Comparison of ENCODE assay signal across 20 cellular contexts in the genomic region with DNA sequence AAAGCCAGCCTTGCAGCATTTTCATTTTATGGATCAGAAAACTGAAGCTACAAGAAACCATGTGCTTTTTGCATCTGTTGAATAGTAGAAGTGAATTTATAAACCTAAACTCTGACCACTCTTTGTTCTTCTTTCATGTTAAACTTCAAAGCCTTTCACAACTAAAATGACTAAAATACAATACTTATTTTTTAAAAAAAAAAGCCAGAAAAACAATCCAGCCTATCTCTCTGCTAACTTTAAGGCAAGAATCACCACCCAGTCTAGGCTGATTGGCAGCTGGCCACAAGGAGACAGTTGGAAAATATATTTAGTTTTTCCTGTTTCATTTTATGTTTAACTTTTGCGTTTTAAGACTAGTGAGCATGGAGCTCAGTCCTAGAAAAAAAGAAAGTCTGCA.
A peak's percentile ranks its signal among the peaks of the same experiment; 100 is the strongest.
DNase-seq lines count a peak whose midpoint lies in the region; TF ChIP-seq lines count a peak whose summit lies in the region.
"Had no signal": no experiment of that assay in that cellular context is flagged by ENCODE, and none has a peak within 500 bp of the region (broad histone marks: within the 10 kb centered on the region; RNA-seq: fewer than 3 reads in every experiment).

No MANE protein-coding gene starts in this region.

- no peaks in the 10 kb centered on the region for H3K27me3 Mint-ChIP-seq in H9 (ENCODE audit: low read depth)
- H3K27me3 Mint-ChIP-seq: dendritic cell treated with granulocyte-macrophage colony-stimulating factor and Interleukin-4, amounts not matched to agents 40 ng/mL and 50 ng/mL, for 4 days had no signal

- no peak overlapping the region for H3K4me3 Mint-ChIP-seq in H9
- H3K4me3 Mint-ChIP-seq: CD4-positive, CD25-positive, alpha-beta regulatory T cell; dendritic cell treated with granulocyte-macrophage colony-stimulating factor and Interleukin-4, amounts not matched to agents 40 ng/mL and 50 ng/mL, for 4 days; IgD-negative memory B cell had no signal

- H3K79me2 ChIP-seq in H9 (ENCODE audit: insufficient read depth, low read length) (no peaks in the 10 kb centered on the region), Loucy (ENCODE audit: insufficient read depth, low read length) (no peaks in the 10 kb centered on the region)

- no peak overlapping the region for H4K91ac ChIP-seq in H9 (ENCODE audit: insufficient read length, low read depth, low read length)

- no peak overlapping the region for H3K4me3 ChIP-seq in Loucy (ENCODE audit: low read length, poor library complexity, severe bottlenecking)
- H3K4me3 ChIP-seq in mesodermal cell (ENCODE audit: extremely low read depth, insufficient read depth, low read length, poor library complexity, severe bottlenecking): no peak overlapping the region
- H3K4me3 ChIP-seq in effector memory CD4-positive, alpha-beta T cell (ENCODE audit: insufficient read depth, low read depth, low read length, poor library complexity, severe bottlenecking): no peak overlapping the region
- H3K4me3 ChIP-seq: A549, esophagus squamous epithelium, sigmoid colon had no signal

- no peak overlapping the region for H3K4me2 ChIP-seq in H9 (ENCODE audit: insufficient read depth, insufficient read length, low read length)
- peak overlapping the region; percentile 18 for H3K4me2 ChIP-seq in Loucy (ENCODE audit: low read depth, low read length, poor library complexity, severe bottlenecking)
- H3K4me2 ChIP-seq: A549 had no signal

- H3K9me3 ChIP-seq in H9 (ENCODE audit: control insufficient read depth, low read depth, low read length) (no peaks in the 10 kb centered on the region), Loucy (ENCODE audit: insufficient read depth, low read depth, low read length) (no peaks in the 10 kb centered on the region), mesodermal cell (ENCODE audit: control insufficient read depth, low read length) (no peaks in the 10 kb centered on the region)
- no peaks in the 10 kb centered on the region for H3K9me3 ChIP-seq in effector memory CD4-positive, alpha-beta T cell (ENCODE audit: control insufficient read depth, low read length)
- H3K9me3 ChIP-seq: esophagus squamous epithelium, sigmoid colon had no signal

- H4K8ac ChIP-seq in H9 (replicated peaks; ENCODE audit: insufficient read length, low read depth, low read length): no peak overlapping the region

- no peak overlapping the region for H3K14ac ChIP-seq in H9 (ENCODE audit: insufficient read depth, low read length)

- no peak overlapping the region for H4K5ac ChIP-seq in H9 (ENCODE audit: insufficient read length, low read depth, low read length)

- H3K79me1 ChIP-seq in H9 (ENCODE audit: insufficient read depth, low read depth, low read length, poor library complexity, severe bottlenecking): no peaks in the 10 kb centered on the region

- H2AFZ ChIP-seq in H9 (ENCODE audit: low read length) (no peak overlapping the region), Loucy (ENCODE audit: low read length) (peak overlapping the region; percentile 45; the same call in 1 of the 2 replicates)

- no peak overlapping the region for H2BK120ac ChIP-seq in H9 (ENCODE audit: low read depth, low read length, poor library complexity, severe bottlenecking)

- H3K27me3 ChIP-seq in H9 (ENCODE audit: insufficient read depth, low read length) (no peaks in the 10 kb centered on the region), Loucy (ENCODE audit: insufficient read depth, low read length, poor library complexity, severe bottlenecking) (no peaks in the 10 kb centered on the region)
- no peaks in the 10 kb centered on the region for H3K27me3 ChIP-seq in effector memory CD4-positive, alpha-beta T cell (replicated peaks; ENCODE audit: control insufficient read depth, insufficient read depth, low read length, poor library complexity, severe bottlenecking)
- H3K27me3 ChIP-seq: esophagus squamous epithelium, sigmoid colon had no signal

- H3F3A ChIP-seq in Loucy (ENCODE audit: low read depth): no peaks in the 10 kb centered on the region

- H3K4me1 ChIP-seq in H9 (ENCODE audit: insufficient read depth, low read length) (peaks cover 2% of the 10 kb centered on the region; the same call in 1 of the 2 replicates), Loucy (ENCODE audit: insufficient read depth, low read length, poor library complexity, severe bottlenecking) (peaks cover 2% of the 10 kb centered on the region), mesodermal cell (ENCODE audit: control insufficient read depth, insufficient read depth, low read length, poor library complexity, severe bottlenecking) (peaks cover 9% of the 10 kb centered on the region)
- no peaks in the 10 kb centered on the region for H3K4me1 ChIP-seq in effector memory CD4-positive, alpha-beta T cell (ENCODE audit: control insufficient read depth, insufficient read depth, low read length, poor library complexity, severe bottlenecking)
- H3K4me1 ChIP-seq: A549, esophagus squamous epithelium had no signal

- no peak overlapping the region for H2BK5ac ChIP-seq in H9 (ENCODE audit: insufficient read length, low read length)

- no peak overlapping the region for H3T11ph ChIP-seq in H9 (ENCODE audit: low read length)

- H3K9ac ChIP-seq in H9 (ENCODE audit: extremely low read depth, insufficient read length, low read length): no peak overlapping the region
- no peak overlapping the region for H3K9ac ChIP-seq in Loucy (ENCODE audit: low read depth, low read length, poor library complexity, severe bottlenecking)

- peak overlapping the region in 2 of 3 experiments; percentile 85 to 96; a peak in 2 of 7 replicates for H3K27ac Mint-ChIP-seq in H9
- H3K27ac Mint-ChIP-seq: CD4-positive, CD25-positive, alpha-beta regulatory T cell; dendritic cell treated with granulocyte-macrophage colony-stimulating factor and Interleukin-4, amounts not matched to agents 40 ng/mL and 50 ng/mL, for 4 days; IgD-negative memory B cell had no signal

- H3K36me3 ChIP-seq in Loucy (ENCODE audit: insufficient read depth, low read length) (no peaks in the 10 kb centered on the region), mesodermal cell (ENCODE audit: control insufficient read depth, insufficient read depth, low read length) (no peaks in the 10 kb centered on the region)
- H3K36me3 ChIP-seq in effector memory CD4-positive, alpha-beta T cell (ENCODE audit: control insufficient read depth, insufficient read depth, low read length): no peaks in the 10 kb centered on the region
- H3K36me3 ChIP-seq: esophagus squamous epithelium, sigmoid colon had no signal

- H2BK20ac ChIP-seq in H9 (ENCODE audit: low read depth, low read length, poor library complexity, severe bottlenecking): no peak overlapping the region

- no peak overlapping the region for H2AK5ac ChIP-seq in H9 (ENCODE audit: insufficient read length, low read length)

- H3K23me2 ChIP-seq in H9 (ENCODE audit: insufficient read length, low read depth, low read length, poor library complexity, severe bottlenecking): no peaks in the 10 kb centered on the region

- H4K20me1 ChIP-seq in H9 (ENCODE audit: control insufficient read depth, insufficient read depth, insufficient read length) (no peaks in the 10 kb centered on the region), Loucy (ENCODE audit: insufficient read depth, low read length, poor library complexity, severe bottlenecking) (no peaks in the 10 kb centered on the region)

- peaks cover 23 to 29% of the 10 kb centered on the region in 2 experiments for H3K4me1 Mint-ChIP-seq in H9
- H3K4me1 Mint-ChIP-seq: CD4-positive, CD25-positive, alpha-beta regulatory T cell; IgD-negative memory B cell had no signal

- no peak overlapping the region for H3K23ac ChIP-seq in H9 (ENCODE audit: insufficient read length, low read depth, low read length)

- no peaks in the 10 kb centered on the region for H3K9me2 ChIP-seq in Loucy (replicated peaks; ENCODE audit: low read depth, low read length)

- H3K4ac ChIP-seq in H9 (ENCODE audit: low read depth, low read length): no peak overlapping the region

- peaks cover 0 to 3% (median 0%) of the 10 kb centered on the region in 3 experiments; a peak in 1 of 7 replicates for H3K36me3 Mint-ChIP-seq in H9 (ENCODE audit: insufficient read depth in 1 of 3, low read depth in 3 of 3)
- H3K36me3 Mint-ChIP-seq: CD4-positive, CD25-positive, alpha-beta regulatory T cell; IgD-negative memory B cell had no signal

- H3K9me3 Mint-ChIP-seq in H9: peaks cover 6 to 9% of the 10 kb centered on the region in 2 experiments; a peak in 2 of 5 replicates

- DNase-seq in GDM1 (lab: John Stamatoyannopoulos, UW): peak; percentile 15
- no peak for DNase-seq in H9
- DNase-seq in NCI-H69 (lab: John Stamatoyannopoulos, UW): no peak
- DNase-seq in NCI-H82 (lab: John Stamatoyannopoulos, UW): no peak
- no peak for DNase-seq in D341Med (ENCODE audit: low spot score)
- DNase-seq in effector memory CD4-positive, alpha-beta T cell: no peak
- DNase-seq: activated CD8-positive, alpha-beta memory T cell treated with anti-CD3 and anti-CD28 coated beads for 24 hours; activated gamma-delta T cell; aorta; CD4-positive, CD25-positive, alpha-beta regulatory T cell; DMS79; esophagus squamous epithelium; NCI-H2107; occipital lobe; sigmoid colon had no signal

- TF ChIP-seq CTCF in H9 (conservative IDR thresholded peaks at IDR 0.05) (no peak), Loucy (conservative IDR thresholded peaks at IDR 0.05; ENCODE audit: low read length) (no peak)

- H2BK12ac ChIP-seq in H9 (ENCODE audit: insufficient read length, low read depth, low read length): no peak overlapping the region

- no peak overlapping the region for H3K56ac ChIP-seq in H9 (ENCODE audit: insufficient read length, low read depth, low read length)

- no CpG with 5 or more reads among the region's 1 CpG for WGBS in H9 (ENCODE audit: extremely low coverage, insufficient read length, low lambda C conversion rate)
- 67% methylated on average over 1 of the region's 1 CpG; no CpG with 5 or more reads in 1 of the 2 experiments for WGBS in mesodermal cell (ENCODE audit: insufficient coverage in 2 of 2), 2 experiments

- no peak overlapping the region for H3K18ac ChIP-seq in H9 (ENCODE audit: insufficient read length, low read depth, low read length)

- H3K27ac ChIP-seq in H9 (ENCODE audit: insufficient read length, low read depth, low read length): no peak overlapping the region
- peak overlapping the region; percentile 64 for H3K27ac ChIP-seq in mesodermal cell (ENCODE audit: low read depth, low read length, severe bottlenecking)
- no peak overlapping the region for H3K27ac ChIP-seq in effector memory CD4-positive, alpha-beta T cell (ENCODE audit: insufficient read depth, low read length, poor library complexity, severe bottlenecking)
- H3K27ac ChIP-seq: A549, esophagus squamous epithelium had no signal

- no peak overlapping the region for H2BK15ac ChIP-seq in H9 (ENCODE audit: low read depth, low read length)
